ENCODE assay signal across 8 cellular contexts in the genomic region with DNA sequence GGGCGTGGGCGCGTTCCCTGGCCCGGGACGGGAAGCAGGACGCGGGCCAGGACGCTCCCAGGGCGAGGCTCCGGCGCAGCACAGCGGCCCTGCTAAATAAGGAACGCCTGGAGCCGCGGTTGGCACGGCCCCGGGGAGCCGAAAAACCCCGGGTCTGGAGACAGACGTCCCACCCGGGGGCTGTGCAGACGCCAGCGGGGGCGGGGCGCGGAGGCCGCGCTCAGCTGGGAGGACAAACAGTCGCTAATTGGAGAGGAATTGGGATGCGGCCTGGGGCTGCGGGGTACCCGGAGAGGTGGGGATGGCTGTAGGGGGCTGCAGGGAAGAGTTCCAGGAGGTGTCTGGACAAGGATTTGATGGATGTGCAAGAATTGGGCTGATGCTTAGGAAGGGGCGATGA. TPM values are rescaled to one million over a fixed set of nuclear protein-coding genes. Genes with fewer than 3 reads are reported as not detected.
A peak's percentile ranks its signal among the peaks of the same experiment; 100 is the strongest.
DNase-seq lines count a peak whose midpoint lies in the region; ATAC-seq, FAIRE-seq and TF ChIP-seq lines count a peak whose summit lies in the region.
"Not testable (repeated sequence)": the region's sequence is repeated elsewhere in the genome, so short reads cannot be mapped to it uniquely, and the experiment has no call there.

No MANE protein-coding gene starts in this region.

- 0% methylated on average over 20 of the region's 33 CpGs for WGBS in HepG2 (ENCODE audit: low lambda C conversion rate)

- not testable (repeated sequence) for H3K9me3 Mint-ChIP-seq in CD4-positive, CD25-positive, alpha-beta regulatory T cell; activated naive CD4-positive, alpha-beta T cell treated with anti-CD3 and anti-CD28 coated beads, Interleukin-2, amount 50 U/mL, for 24 hours

- H3K9me3 ChIP-seq in CD4-positive, CD25-positive, alpha-beta regulatory T cell (ENCODE audit: control insufficient read depth in 2 of 2, low read length in 2 of 2); OCI-LY1 (ENCODE audit: low read length); HepG2 (ENCODE audit: low read length); gastrocnemius medialis: not testable (repeated sequence)

- H3F3A ChIP-seq in OCI-LY1 (ENCODE audit: insufficient read depth, low read length), result not testable (repeated sequence)

- not testable (repeated sequence) for TF ChIP-seq RAD21 in HepG2 (CRISPR knock-in tag; IDR thresholded peaks at IDR 0.05)

- not testable (repeated sequence) for TF ChIP-seq POLR2A in HepG2 (IDR thresholded peaks at IDR 0.05; ENCODE audit: insufficient read depth in 1 of 2, low read depth in 2 of 2, low read length in 2 of 2)
- TF ChIP-seq POLR2A in gastrocnemius medialis (IDR thresholded peaks at IDR 0.05), result peak in 1 of 2 donors; percentile 7

- not testable (repeated sequence) for H3K9ac ChIP-seq in OCI-LY1 (ENCODE audit: low read length); HepG2 (ENCODE audit: insufficient read depth, low read depth, low read length)

- not testable (repeated sequence) for H3K27ac ChIP-seq in CD4-positive, CD25-positive, alpha-beta regulatory T cell (ENCODE audit: insufficient read depth, low read length, poor library complexity, severe bottlenecking); OCI-LY1 (ENCODE audit: low read depth, low read length, poor library complexity, severe bottlenecking); HepG2 (ENCODE audit: extremely low read length, insufficient read depth, low read length)
- H3K27ac ChIP-seq in gastrocnemius medialis, result peak overlapping the region; percentile 81 to 90 (median 84)

- not testable (repeated sequence) for H3K36me3 ChIP-seq in CD4-positive, CD25-positive, alpha-beta regulatory T cell (ENCODE audit: control insufficient read depth, insufficient read depth, low read length); OCI-LY1 (ENCODE audit: insufficient read depth, low read length); HepG2 (replicated peaks in 1 of 2; ENCODE audit: control insufficient read depth in 1 of 2, insufficient read depth in 2 of 2, low read length in 2 of 2); gastrocnemius medialis

- H3K9me2 ChIP-seq in OCI-LY1 (ENCODE audit: low read depth, low read length), result not testable (repeated sequence)

- not testable (repeated sequence) for TF ChIP-seq EP300 in HepG2 (IDR thresholded peaks at IDR 0.05; ENCODE audit: low read depth in 2 of 2, low read length in 2 of 2); HepG2 (CRISPR knock-in tag; IDR thresholded peaks at IDR 0.05; ENCODE audit: borderline replicate concordance)

- H3K27me3 Mint-ChIP-seq in CD4-positive, CD25-positive, alpha-beta regulatory T cell; activated naive CD4-positive, alpha-beta T cell treated with anti-CD3 and anti-CD28 coated beads, Interleukin-2, amount 50 U/mL, for 24 hours: not testable (repeated sequence)

- H3K27me3 ChIP-seq in CD4-positive, CD25-positive, alpha-beta regulatory T cell (ENCODE audit: control insufficient read depth, insufficient read depth, low read length); OCI-LY1 (ENCODE audit: insufficient read depth, low read length); HepG2 (ENCODE audit: control insufficient read depth in 1 of 2, insufficient read depth in 2 of 2, low read length in 2 of 2); gastrocnemius medialis: not testable (repeated sequence)

- not testable (repeated sequence) for H4K20me1 ChIP-seq in OCI-LY1 (ENCODE audit: insufficient read depth, low read length); HepG2 (ENCODE audit: insufficient read depth, low read length)

- not testable (repeated sequence) for ATAC-seq in CD4-positive, CD25-positive, alpha-beta regulatory T cell (ENCODE audit: low read depth in 2 of 2); HepG2; gastrocnemius medialis; stimulated activated naive CD8-positive, alpha-beta T cell treated with anti-CD3 and anti-CD28 coated beads, Interleukin-15, Interleukin-2, amounts not matched to agents 100 U/mL and 50 U/mL, for 24 hours

- not testable (repeated sequence) for H3K4me1 ChIP-seq in CD4-positive, CD25-positive, alpha-beta regulatory T cell (ENCODE audit: control insufficient read depth, insufficient read depth, low read length, poor library complexity, severe bottlenecking); OCI-LY1 (ENCODE audit: insufficient read depth, low read length, severe bottlenecking); HepG2 (ENCODE audit: insufficient read depth, low read length); gastrocnemius medialis

- not testable (repeated sequence) for FAIRE-seq in HepG2 (lab: Jason Lieb, UNC)

- H3K4me3 ChIP-seq in CD4-positive, CD25-positive, alpha-beta regulatory T cell (ENCODE audit: low read depth, low read length), result not testable (repeated sequence)
- H3K4me3 ChIP-seq in OCI-LY1 (ENCODE audit: low read depth, low read length, poor library complexity, severe bottlenecking) (peak overlapping the region; percentile 50), epithelial cell of esophagus (ENCODE audit: low read length) (peak overlapping the region; percentile 27), HepG2 (replicated peaks in 1 of 3; ENCODE audit: insufficient read depth in 1 of 3, low read depth in 2 of 3, low read length in 3 of 3) (peak overlapping the region in 2 of 3 experiments; percentile 57 to 59; a peak in 4 of 6 replicates), gastrocnemius medialis (peak overlapping the region; percentile 60 to 70 (median 63))

- in situ Hi-C loops in HepG2 (cut with HindIII; ENCODE audit: extremely low pct_ligation_motif_present, low pct_unique_long_range_greater_than_20kb); gastrocnemius medialis (cut with MboI; ENCODE audit: low sequenced_read_pairs in 4 of 4): not testable (repeated sequence)

- POLR2A ChIA-PET in HepG2 (lab: Yijun Ruan, JAX), result not testable (repeated sequence)

- H3K79me2 ChIP-seq in OCI-LY1 (ENCODE audit: insufficient read depth, low read length); HepG2 (ENCODE audit: insufficient read depth, low read length): not testable (repeated sequence)

- CTCF ChIA-PET in HepG2 (lab: Yijun Ruan, JAX; ENCODE audit: low intra/inter-chr PET ratio, low total read pairs), result not testable (repeated sequence)

- BruUV-seq in HepG2 (replicated peaks; lab: Mats Ljungman, UMichigan), result not testable (repeated sequence)

- peak in 2 of 3 donors; percentile 46 for DNase-seq in CD4-positive, CD25-positive, alpha-beta regulatory T cell
- DNase-seq in activated CD4-positive, alpha-beta T cell treated with anti-CD3 and anti-CD28 coated beads, Interleukin-2, amount 50 U/mL, for 1 hour, result peak; percentile 42
- not testable (repeated sequence) for DNase-seq in epithelial cell of esophagus (ENCODE audit: low read depth); HepG2 (ENCODE audit: low spot score)
- DNase-seq in gastrocnemius medialis, result peak; percentile 53 to 88
- DNase-seq in stimulated activated naive CD8-positive, alpha-beta T cell treated with anti-CD3 and anti-CD28 coated beads, Interleukin-15, Interleukin-2, amounts not matched to agents 100 U/mL and 50 U/mL, for 24 hours, result peak; percentile 64

- H3K27ac Mint-ChIP-seq in CD4-positive, CD25-positive, alpha-beta regulatory T cell; activated naive CD4-positive, alpha-beta T cell treated with anti-CD3 and anti-CD28 coated beads, Interleukin-2, amount 50 U/mL, for 24 hours: not testable (repeated sequence)

- H3K4me1 Mint-ChIP-seq in CD4-positive, CD25-positive, alpha-beta regulatory T cell; activated naive CD4-positive, alpha-beta T cell treated with anti-CD3 and anti-CD28 coated beads, Interleukin-2, amount 50 U/mL, for 24 hours: not testable (repeated sequence)

- TF ChIP-seq CTCF in OCI-LY1 (IDR thresholded peaks at IDR 0.05; ENCODE audit: low read length); epithelial cell of esophagus (IDR thresholded peaks at IDR 0.05; ENCODE audit: insufficient read depth, low read depth, low read length, missing control alignments); HepG2 (CRISPR knock-in tag; IDR thresholded peaks at IDR 0.05); gastrocnemius medialis (IDR thresholded peaks at IDR 0.05 in 4 of 5, conservative IDR thresholded peaks at IDR 0.05 in 1 of 5): not testable (repeated sequence)

- peak overlapping the region in 3 of 4 donors; percentile 54 to 67 (median 66) for H3K4me3 Mint-ChIP-seq in CD4-positive, CD25-positive, alpha-beta regulatory T cell
- peak overlapping the region; percentile 77 for H3K4me3 Mint-ChIP-seq in activated naive CD4-positive, alpha-beta T cell treated with anti-CD3 and anti-CD28 coated beads, Interleukin-2, amount 50 U/mL, for 24 hours

- not testable (repeated sequence) for H3K36me3 Mint-ChIP-seq in CD4-positive, CD25-positive, alpha-beta regulatory T cell; activated naive CD4-positive, alpha-beta T cell treated with anti-CD3 and anti-CD28 coated beads, Interleukin-2, amount 50 U/mL, for 24 hours

- H3K4me2 ChIP-seq in OCI-LY1 (ENCODE audit: low read length); HepG2 (ENCODE audit: low read depth, low read length): not testable (repeated sequence)

- H2AFZ ChIP-seq in OCI-LY1 (ENCODE audit: low read length); HepG2 (ENCODE audit: low read length): not testable (repeated sequence)

- intact Hi-C loops in HepG2 (cut with micrococcal nuclease; ENCODE audit: unreplicated experiment); gastrocnemius medialis (cut with DNase I; ENCODE audit: low total_unique reads): not testable (repeated sequence)

RNA-seq across cellular contexts. Expression of a gene that starts 25.3 kb away (rescaled TPM):
- 109 TPM for total RNA-seq in CD4-positive, CD25-positive, alpha-beta regulatory T cell
- 1 to 10 TPM in 3 of 4 donors, under 1 TPM in 1; 0.42 to 2.6 (median 1.5) TPM for polyA plus RNA-seq in CD4-positive, CD25-positive, alpha-beta regulatory T cell
- total RNA-seq in HepG2 (2016; rRNA removed; fragmentation: Illumina TruSeq; extraction: Trizol) (36.2 and 75.9 TPM in 2 replicates), gastrocnemius medialis (10 to 100 TPM; 19.6 to 53.1 (median 25.7) TPM)
- 34.0 and 35.5 TPM in 2 replicates for total RNA-seq in HepG2 (2016; cell fraction: cytosol; rRNA removed; fragmentation: Illumina TruSeq; extraction: Trizol; ENCODE audit: low read depth)
- 30.0 and 79.6 TPM in 2 replicates for total RNA-seq in HepG2 (2016; cell fraction: insoluble cytoplasmic fraction; rRNA removed; fragmentation: Illumina TruSeq; extraction: Trizol)
- 24.9 and 29.8 TPM in 2 replicates for total RNA-seq in HepG2 (2016; cell fraction: membrane; rRNA removed; fragmentation: Illumina TruSeq; extraction: Trizol)
- total RNA-seq in HepG2 (2016; cell fraction: nucleus; rRNA removed; fragmentation: Illumina TruSeq; extraction: Trizol), result 104 and 124 TPM in 2 replicates
- polyA plus RNA-seq in HepG2 (2011; rRNA removed), result 183 and 205 TPM in 2 replicates
- 51.3 and 61.8 TPM in 2 replicates for polyA plus RNA-seq in HepG2 (2011; cell fraction: cytosol; rRNA removed)
- 924 and 979 TPM in 2 replicates for polyA plus RNA-seq in HepG2 (2011; cell fraction: nucleus; rRNA removed)
- 192 and 342 TPM in 2 replicates for polyA plus RNA-seq in HepG2 (2012)
- 11.9 and 14.0 TPM in 2 replicates for polyA plus RNA-seq in HepG2 (2016; cell fraction: cytosol; fragmentation: Illumina TruSeq; extraction: Trizol; ENCODE audit: low read depth)
- polyA plus RNA-seq in HepG2 (2016; cell fraction: insoluble cytoplasmic fraction; fragmentation: Illumina TruSeq; extraction: Trizol; ENCODE audit: low read depth), result 44.5 and 55.7 TPM in 2 replicates
- 21.0 and 26.0 TPM in 2 replicates for polyA plus RNA-seq in HepG2 (2016; cell fraction: membrane; fragmentation: Illumina TruSeq; extraction: Trizol; ENCODE audit: low read depth)
- polyA plus RNA-seq in HepG2 (2016; cell fraction: nucleus; fragmentation: Illumina TruSeq; extraction: Trizol; ENCODE audit: insufficient read depth, low read depth), result 410 and 416 TPM in 2 replicates
- 19.4 and 69.4 TPM in 2 replicates for polyA minus RNA-seq in HepG2 (2011; rRNA and poly(A)+ RNA removed; ENCODE audit: low replicate concordance)
- polyA minus RNA-seq in HepG2 (2011; cell fraction: cytosol; rRNA and poly(A)+ RNA removed), result 20.8 and 23.0 TPM in 2 replicates
- polyA minus RNA-seq in HepG2 (2011; cell fraction: nucleus; rRNA and poly(A)+ RNA removed), result 224 and 250 TPM in 2 replicates
